1 cellular context compared by ENCODE assay signal in genomic region chr14:23442721-23443356, GRCh38.
TF ChIP-seq lines count a peak whose summit lies in the region.

No MANE protein-coding gene starts in this region.

TF ChIP-seq in HepG2, 621 proteins besides CTCF, POLR2A, EP300 and RAD21:
- TF ChIP-seq ZKSCAN5 (CRISPR knock-in tag; IDR thresholded peaks at IDR 0.05), result 0 out of 2 replicates have a peak, but pooled peaks have one; percentile 34
- TF ChIP-seq MTF1 (CRISPR knock-in tag; IDR thresholded peaks at IDR 0.05), result no peak
- TF ChIP-seq ZNF33A (CRISPR knock-in tag; IDR thresholded peaks at IDR 0.05; ENCODE audit: borderline replicate concordance), result no peak
- no peak for TF ChIP-seq SIN3A (IDR thresholded peaks at IDR 0.05; ENCODE audit: borderline replicate concordance, low read depth, low read length)
- no peak for TF ChIP-seq GPN1 (CRISPR knock-in tag; IDR thresholded peaks at IDR 0.05; ENCODE audit: borderline replicate concordance)
- peak; percentile 85; the same call in 1 of the 2 replicates for TF ChIP-seq IKZF1 (IDR thresholded peaks at IDR 0.05)
- no peak for TF ChIP-seq ZNF383 (CRISPR knock-in tag; IDR thresholded peaks at IDR 0.05; ENCODE audit: borderline replicate concordance)
- TF ChIP-seq ETV5 (CRISPR knock-in tag; IDR thresholded peaks at IDR 0.05; ENCODE audit: borderline replicate concordance), result no peak
- TF ChIP-seq ZBTB40 (IDR thresholded peaks at IDR 0.05), result no peak
- no peak for TF ChIP-seq ZBTB40 (CRISPR knock-in tag; IDR thresholded peaks at IDR 0.05)
- no peak for TF ChIP-seq CAMTA2 (CRISPR knock-in tag; IDR thresholded peaks at IDR 0.05; ENCODE audit: borderline replicate concordance)
- no peak for TF ChIP-seq NFRKB (IDR thresholded peaks at IDR 0.05)
- TF ChIP-seq SALL1 (CRISPR knock-in tag; IDR thresholded peaks at IDR 0.05), result peak; percentile 11; the same call in 1 of the 2 replicates
- TF ChIP-seq TEAD3 (CRISPR knock-in tag; optimal IDR thresholded peaks at IDR 0.05; ENCODE audit: borderline replicate concordance), result no peak
- TF ChIP-seq ZKSCAN8 (CRISPR knock-in tag; IDR thresholded peaks at IDR 0.05; ENCODE audit: borderline replicate concordance), result no peak
- no peak for TF ChIP-seq TRIM24 (CRISPR knock-in tag; IDR thresholded peaks at IDR 0.05)
- TF ChIP-seq KDM2A (CRISPR knock-in tag; IDR thresholded peaks at IDR 0.05; ENCODE audit: borderline replicate concordance, low read depth), result no peak
- peak; percentile 7; the same call in 1 of the 2 replicates for TF ChIP-seq FOXP1 (IDR thresholded peaks at IDR 0.05)
- no peak for TF ChIP-seq FOXP1 (CRISPR knock-in tag; IDR thresholded peaks at IDR 0.05)
- no peak for TF ChIP-seq ATAD3A (CRISPR knock-in tag; IDR thresholded peaks at IDR 0.05)
TF ChIP-seq in HepG2: peak in this region for 4.
